In the genomic region with DNA sequence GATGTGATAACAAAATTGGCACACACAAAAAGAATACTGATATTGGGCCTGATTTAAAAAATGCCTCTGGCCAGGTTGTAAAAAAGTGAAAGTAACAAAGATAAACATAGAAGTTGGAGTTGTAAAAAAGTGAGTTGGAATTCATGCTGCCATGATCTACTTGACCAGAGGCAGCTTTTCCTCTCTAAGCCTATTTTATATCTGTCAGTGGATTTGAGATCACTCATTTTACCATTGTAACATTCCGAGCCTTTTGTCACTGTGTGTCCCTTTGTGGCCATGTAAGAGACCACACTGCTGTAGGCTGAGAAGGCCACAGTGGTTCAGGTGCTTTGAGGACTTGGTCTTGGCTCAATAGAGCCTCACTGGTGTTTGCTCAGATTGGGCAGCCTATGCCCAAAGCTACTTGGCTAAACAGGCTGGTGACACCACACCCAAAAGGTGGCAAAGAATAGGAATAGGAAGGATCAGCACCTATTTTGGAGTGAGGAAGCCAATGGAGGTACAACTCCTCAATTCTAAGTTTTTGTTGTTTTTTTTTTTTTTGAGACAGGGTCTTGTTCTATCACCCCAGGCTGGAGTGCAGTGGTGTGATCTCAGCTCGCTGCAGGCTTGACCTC, we compare ENCODE assay signal across 16 cellular contexts. TPM values are rescaled to one million over a fixed set of nuclear protein-coding genes. Genes with fewer than 3 reads are reported as not detected.
DNase-seq lines count a peak whose midpoint lies in the region; ATAC-seq and TF ChIP-seq lines count a peak whose summit lies in the region.
"Had no signal": no experiment of that assay in that cellular context is flagged by ENCODE, and none has a peak within 500 bp of the region (broad histone marks: within the 10 kb centered on the region; RNA-seq: fewer than 3 reads in every experiment).

No MANE protein-coding gene starts in this region.

- H3K4me3 Mint-ChIP-seq in T-helper 1 cell treated with Interleukin-12 subunit alpha and Interleukin-12 subunit beta and Interleukin-4 antibody, amounts not matched to agents 30 μg/mL and 1 μg/mL, for 36 hours: no peak overlapping the region
- H3K4me3 Mint-ChIP-seq in CD14-positive monocyte: no peak overlapping the region
- H3K4me3 Mint-ChIP-seq in WTC11: no peak overlapping the region
- H3K4me3 Mint-ChIP-seq in nephron progenitor cell: no peak overlapping the region
- no peak overlapping the region for H3K4me3 Mint-ChIP-seq in natural killer cell

- H3K36me3 Mint-ChIP-seq in T-helper 1 cell treated with Interleukin-12 subunit alpha and Interleukin-12 subunit beta and Interleukin-4 antibody, amounts not matched to agents 30 μg/mL and 1 μg/mL, for 36 hours (ENCODE audit: low read depth): peaks cover 50% of the 10 kb centered on the region
- H3K36me3 Mint-ChIP-seq in CD14-positive monocyte: peaks cover 39 to 59% of the 10 kb centered on the region in 2 donors
- H3K36me3 Mint-ChIP-seq in WTC11: peaks cover 59% of the 10 kb centered on the region
- H3K36me3 Mint-ChIP-seq in nephron progenitor cell (ENCODE audit: low read depth): peaks cover 69% of the 10 kb centered on the region
- no peaks in the 10 kb centered on the region for H3K36me3 Mint-ChIP-seq in natural killer cell

- peak overlapping the region; percentile 34 for H3K27ac Mint-ChIP-seq in T-helper 1 cell treated with Interleukin-12 subunit alpha and Interleukin-12 subunit beta and Interleukin-4 antibody, amounts not matched to agents 30 μg/mL and 1 μg/mL, for 36 hours
- H3K27ac Mint-ChIP-seq in CD14-positive monocyte (peak overlapping the region in 6 of 7 donors; percentile 4 to 81 (median 62)), WTC11 (0 out of 2 replicates have a peak overlapping the region, but pooled peaks have one; percentile 68), nephron progenitor cell (peak overlapping the region; percentile 99), natural killer cell (peak overlapping the region in 1 of 2 donors; percentile 51)

- DNase-seq in T-helper 1 cell: no peak
- no peak for DNase-seq in CD14-positive monocyte (ENCODE audit: low spot score)
- no peak for DNase-seq in WTC11 (ENCODE audit: low spot score)
- no peak for DNase-seq in nephron progenitor cell
- no peak for DNase-seq in AG08395 (ENCODE audit: low spot score)
- DNase-seq in natural killer cell: no peak
- DNase-seq in NCI-H1436 treated with DMSO at 0.1 percent for 48 hours (lab: John Stamatoyannopoulos, UW): no peak
- DNase-seq: KG1, NCI-H1092 treated with DMSO at 0.1 percent for 48 hours, NCI-H1694 treated with DMSO at 0.1 percent for 48 hours, NCI-H446, NCI-H748 treated with DMSO at 0.1 percent for 48 hours, Peyer's patch, SHP77 had no signal

- CTCF ChIA-PET in WTC11 (lab: Charles Lee): interaction anchor here (4.6 kb wide), 1 partner anchor 12 kb away, joined by 47 read pairs; no protein-coding TSS in a partner anchor

- ATAC-seq in WTC11: no peak
- ATAC-seq in natural killer cell: no peak
- ATAC-seq: HCT116 had no signal

- H3K27me3 Mint-ChIP-seq in T-helper 1 cell treated with Interleukin-12 subunit alpha and Interleukin-12 subunit beta and Interleukin-4 antibody, amounts not matched to agents 30 μg/mL and 1 μg/mL, for 36 hours (ENCODE audit: low read depth): no peaks in the 10 kb centered on the region
- H3K27me3 Mint-ChIP-seq in CD14-positive monocyte (ENCODE audit: low read depth in 3 of 3) (no peaks in the 10 kb centered on the region), WTC11 (ENCODE audit: low read depth) (no peaks in the 10 kb centered on the region), nephron progenitor cell (ENCODE audit: low read depth, poor library complexity) (no peaks in the 10 kb centered on the region), natural killer cell (ENCODE audit: low read depth in 2 of 2) (no peaks in the 10 kb centered on the region)

- H3K9me3 Mint-ChIP-seq in T-helper 1 cell treated with Interleukin-12 subunit alpha and Interleukin-12 subunit beta and Interleukin-4 antibody, amounts not matched to agents 30 μg/mL and 1 μg/mL, for 36 hours: no peaks in the 10 kb centered on the region
- H3K9me3 Mint-ChIP-seq in CD14-positive monocyte (peaks cover 0 to 3% (median 0%) of the 10 kb centered on the region in 7 donors), WTC11 (no peaks in the 10 kb centered on the region), nephron progenitor cell (no peaks in the 10 kb centered on the region), natural killer cell (no peaks in the 10 kb centered on the region)

- intact Hi-C loops in CD14-positive monocyte (cut with micrococcal nuclease) (loop anchor here (2.0 to 10.0 kb wide), 6 partner anchors 33 to 309 kb away; partner anchors contain the start of gene FADS3 (in 1 of the 2)), natural killer cell (cut with micrococcal nuclease) (no loop called here)

- peaks cover 30% of the 10 kb centered on the region for H3K4me1 Mint-ChIP-seq in T-helper 1 cell treated with Interleukin-12 subunit alpha and Interleukin-12 subunit beta and Interleukin-4 antibody, amounts not matched to agents 30 μg/mL and 1 μg/mL, for 36 hours (ENCODE audit: low read depth)
- H3K4me1 Mint-ChIP-seq in CD14-positive monocyte: peaks cover 9% of the 10 kb centered on the region
- peaks cover 9% of the 10 kb centered on the region for H3K4me1 Mint-ChIP-seq in WTC11
- peaks cover 35% of the 10 kb centered on the region for H3K4me1 Mint-ChIP-seq in nephron progenitor cell
- H3K4me1 Mint-ChIP-seq in natural killer cell: no peaks in the 10 kb centered on the region

- no peak for TF ChIP-seq CTCF in CD14-positive monocyte (IDR thresholded peaks at IDR 0.05)
- TF ChIP-seq CTCF in WTC11 (IDR thresholded peaks at IDR 0.05): no peak
- no peak for TF ChIP-seq CTCF in nephron progenitor cell (IDR thresholded peaks at IDR 0.05)
- no peak for TF ChIP-seq CTCF in natural killer cell (IDR thresholded peaks at IDR 0.05)

- POLR2A ChIA-PET in WTC11 (lab: Charles Lee): interaction anchor here (1.6 kb wide), 1 partner anchor 15 kb away, joined by 6 read pairs; no protein-coding TSS in a partner anchor

TF ChIP-seq in WTC11, 78 proteins besides CTCF, POLR2A, EP300 and RAD21 (continues in another document):
- TF ChIP-seq AR (CRISPR knock-in tag; IDR thresholded peaks at IDR 0.05) (no peak), PREB (CRISPR knock-in tag; IDR thresholded peaks at IDR 0.05; ENCODE audit: borderline replicate concordance) (no peak), ETV6 (CRISPR knock-in tag; IDR thresholded peaks at IDR 0.05) (no peak), IRF2 (CRISPR knock-in tag; IDR thresholded peaks at IDR 0.05; ENCODE audit: borderline replicate concordance, low read depth) (no peak), ZBTB21 (CRISPR knock-in tag; IDR thresholded peaks at IDR 0.05; ENCODE audit: borderline replicate concordance) (no peak)
- TF ChIP-seq, protein P1, sequence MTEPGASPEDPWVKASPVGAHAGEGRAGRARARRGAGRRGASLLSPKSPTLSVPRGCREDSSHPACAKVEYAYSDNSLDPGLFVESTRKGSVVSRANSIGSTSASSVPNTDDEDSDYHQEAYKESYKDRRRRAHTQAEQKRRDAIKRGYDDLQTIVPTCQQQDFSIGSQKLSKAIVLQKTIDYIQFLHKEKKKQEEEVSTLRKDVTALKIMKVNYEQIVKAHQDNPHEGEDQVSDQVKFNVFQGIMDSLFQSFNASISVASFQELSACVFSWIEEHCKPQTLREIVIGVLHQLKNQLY (CRISPR knock-in tag; IDR thresholded peaks at IDR 0.05): no peak

RNA-seq across cellular contexts. Expression of gene FEN1, which starts 7.1 kb away (rescaled TPM):
- 1 to 10 TPM; 4.3 to 6.4 TPM for polyA plus RNA-seq in CD14-positive monocyte
- total RNA-seq in WTC11 (2021) (72.3 to 96.3 TPM (median 73.2 TPM) in 3 replicates), natural killer cell (10 to 100 TPM; 14.2 to 17.8 (median 17.5) TPM)

RNA-seq across cellular contexts. Expression of gene TMEM258, which starts 7.4 kb away (rescaled TPM):
- 100 to 1,000 TPM; 220 to 224 TPM for polyA plus RNA-seq in CD14-positive monocyte
- total RNA-seq in WTC11 (2021) (175 to 192 TPM (median 190 TPM) in 3 replicates), natural killer cell (10 to 100 TPM; 64.4 to 69.3 (median 66.1) TPM)

RNA-seq across cellular contexts. Expression of gene FADS1, which starts 17.0 kb away (rescaled TPM):
- 10 to 100 TPM; 29.2 to 31.8 TPM for polyA plus RNA-seq in CD14-positive monocyte
- total RNA-seq in WTC11 (2021): 105 to 108 TPM (median 105 TPM) in 3 replicates
- total RNA-seq in natural killer cell: 10 to 100 TPM in 2 of 3 donors, 1 to 10 TPM in 1; 9.3 to 17.2 (median 10.2) TPM

RNA-seq across cellular contexts. Expression of gene FADS2, which starts 28.3 kb away (rescaled TPM):
- 10 to 100 TPM in 1 of 2 donors, 1 to 10 TPM in 1; 5.1 to 19.9 TPM for polyA plus RNA-seq in CD14-positive monocyte
- total RNA-seq in WTC11 (2021): 416 to 423 TPM (median 422 TPM) in 3 replicates
- total RNA-seq in natural killer cell: 10 to 100 TPM; 30.4 to 52.7 (median 34.4) TPM

RNA-seq across cellular contexts. Expression of gene MYRF, which starts 47.3 kb away (rescaled TPM):
- polyA plus RNA-seq in CD14-positive monocyte: under 1 TPM in 1 of 2 donors, not detected in 1; 0.18 TPM
- total RNA-seq in WTC11 (2021) (4.9 to 5.9 TPM (median 5.2 TPM) in 3 replicates), natural killer cell (10 to 100 TPM in 1 of 3 donors, 1 to 10 TPM in 2; 4.9 to 15.3 (median 7.3) TPM)
